Comparison of ENCODE assay signal across 10 cellular contexts in genomic region chr15:76163429-76164020, GRCh38.
DNase-seq lines count a peak whose midpoint lies in the region; TF ChIP-seq lines count a peak whose summit lies in the region.
"Had no signal": no experiment of that assay in that cellular context is flagged by ENCODE, and none has a peak within 500 bp of the region (broad histone marks: within the 10 kb centered on the region; RNA-seq: fewer than 3 reads in every experiment).

No MANE protein-coding gene starts in this region.

- no peak overlapping the region for H3K27ac ChIP-seq in cardiac muscle cell

- TF ChIP-seq CTCF in cardiac muscle cell (IDR thresholded peaks at IDR 0.05; ENCODE audit: low read depth, low read length) = no peak

- DNase-seq in EL = peak; percentile 49
- DNase-seq in RPMI7951 (ENCODE audit: low read depth) = peak; percentile 45
- peak; percentile 23 to 94 for DNase-seq in cardiac muscle cell (ENCODE audit: low read depth in 1 of 2, low spot score in 1 of 2)
- peak; percentile 93 for DNase-seq in posterior vena cava (ENCODE audit: low spot score)
- DNase-seq in activated naive CD4-positive, alpha-beta T cell treated with anti-CD3 and anti-CD28 coated beads for 36 hours = no peak
- DNase-seq in activated CD4-positive, alpha-beta T cell treated with anti-CD3 and anti-CD28 coated beads, Interleukin-2, amount 10 ng/mL, durations not matched to agents 7 days and 5 days = no peak
- no peak for DNase-seq in NK-92 treated with Interleukin-12 subunit alpha and Interleukin-12 subunit beta, amount 100 ng/mL, for 24 hours (lab: John Stamatoyannopoulos, UW)
- no peak for DNase-seq in stimulated activated CD8-positive, alpha-beta memory T cell treated with anti-CD3 and anti-CD28 coated beads, Interleukin-4, amount 100 ng/mL, for 48 hours
- DNase-seq: NCI-H146 had no signal

- POLR2A ChIA-PET in activated CD4-positive, alpha-beta T cell treated with anti-CD3 and anti-CD28 coated beads, Interleukin-2, amount 10 ng/mL, durations not matched to agents 7 days and 5 days (lab: Charles Lee) = no interaction called here

- no peak overlapping the region for H3K4me3 ChIP-seq in cardiac muscle cell

- H3K4me1 Mint-ChIP-seq in activated naive CD4-positive, alpha-beta T cell treated with anti-CD3 and anti-CD28 coated beads for 36 hours (ENCODE audit: low read depth) = no peaks in the 10 kb centered on the region
- no peaks in the 10 kb centered on the region for H3K4me1 Mint-ChIP-seq in activated CD4-positive, alpha-beta T cell treated with anti-CD3 and anti-CD28 coated beads, Interleukin-2, amount 10 ng/mL, durations not matched to agents 7 days and 5 days

- no peaks in the 10 kb centered on the region for H3K4me1 ChIP-seq in cardiac muscle cell (ENCODE audit: low read depth)

- H3K27me3 ChIP-seq in cardiac muscle cell = no peaks in the 10 kb centered on the region

- H3K9me3 Mint-ChIP-seq in activated naive CD4-positive, alpha-beta T cell treated with anti-CD3 and anti-CD28 coated beads for 36 hours = no peaks in the 10 kb centered on the region
- no peaks in the 10 kb centered on the region for H3K9me3 Mint-ChIP-seq in activated CD4-positive, alpha-beta T cell treated with anti-CD3 and anti-CD28 coated beads, Interleukin-2, amount 10 ng/mL, durations not matched to agents 7 days and 5 days
- H3K9me3 Mint-ChIP-seq: natural killer cell treated with Interleukin-12 subunit alpha and Interleukin-12 subunit beta and Interleukin-15 and Interleukin-18, amount 100 ng/mL, for 72 hours had no signal

- H3K27ac Mint-ChIP-seq in activated naive CD4-positive, alpha-beta T cell treated with anti-CD3 and anti-CD28 coated beads for 36 hours = no peak overlapping the region
- no peak overlapping the region for H3K27ac Mint-ChIP-seq in activated CD4-positive, alpha-beta T cell treated with anti-CD3 and anti-CD28 coated beads, Interleukin-2, amount 10 ng/mL, durations not matched to agents 7 days and 5 days
- H3K27ac Mint-ChIP-seq: natural killer cell treated with Interleukin-12 subunit alpha and Interleukin-12 subunit beta and Interleukin-15 and Interleukin-18, amount 100 ng/mL, for 72 hours had no signal

- H3K27me3 Mint-ChIP-seq in activated naive CD4-positive, alpha-beta T cell treated with anti-CD3 and anti-CD28 coated beads for 36 hours (ENCODE audit: low read depth) = no peaks in the 10 kb centered on the region
- no peaks in the 10 kb centered on the region for H3K27me3 Mint-ChIP-seq in activated CD4-positive, alpha-beta T cell treated with anti-CD3 and anti-CD28 coated beads, Interleukin-2, amount 10 ng/mL, durations not matched to agents 7 days and 5 days
- H3K27me3 Mint-ChIP-seq: natural killer cell treated with Interleukin-12 subunit alpha and Interleukin-12 subunit beta and Interleukin-15 and Interleukin-18, amount 100 ng/mL, for 72 hours had no signal

- H3K9me3 ChIP-seq in cardiac muscle cell (ENCODE audit: low read depth) = no peaks in the 10 kb centered on the region

- no peaks in the 10 kb centered on the region for H3K36me3 Mint-ChIP-seq in activated naive CD4-positive, alpha-beta T cell treated with anti-CD3 and anti-CD28 coated beads for 36 hours (ENCODE audit: low read depth)
- H3K36me3 Mint-ChIP-seq in activated CD4-positive, alpha-beta T cell treated with anti-CD3 and anti-CD28 coated beads, Interleukin-2, amount 10 ng/mL, durations not matched to agents 7 days and 5 days (ENCODE audit: low read depth) = no peaks in the 10 kb centered on the region
- H3K36me3 Mint-ChIP-seq: natural killer cell treated with Interleukin-12 subunit alpha and Interleukin-12 subunit beta and Interleukin-15 and Interleukin-18, amount 100 ng/mL, for 72 hours had no signal

- intact Hi-C loops in posterior vena cava (cut with DNase I) = no loop called here
- intact Hi-C loops in activated naive CD4-positive, alpha-beta T cell treated with anti-CD3 and anti-CD28 coated beads for 36 hours (cut with micrococcal nuclease) = no loop called here

- CTCF ChIA-PET in activated naive CD4-positive, alpha-beta T cell treated with anti-CD3 and anti-CD28 coated beads for 36 hours (lab: Charles Lee) = interaction anchor here (1.1 to 2.2 kb wide), 2 partner anchors 13 to 15 kb away, joined by 3 to 8 read pairs; no protein-coding TSS in a partner anchor
- CTCF ChIA-PET in activated CD4-positive, alpha-beta T cell treated with anti-CD3 and anti-CD28 coated beads, Interleukin-2, amount 10 ng/mL, durations not matched to agents 7 days and 5 days (lab: Charles Lee) = interaction anchor here (0.6 to 1.5 kb wide), 3 partner anchors 24 to 54 kb away, joined by 3 read pairs; no protein-coding TSS in a partner anchor

- no peaks in the 10 kb centered on the region for H3K36me3 ChIP-seq in cardiac muscle cell

- no peak overlapping the region for H3K4me3 Mint-ChIP-seq in activated naive CD4-positive, alpha-beta T cell treated with anti-CD3 and anti-CD28 coated beads for 36 hours
- H3K4me3 Mint-ChIP-seq in activated CD4-positive, alpha-beta T cell treated with anti-CD3 and anti-CD28 coated beads, Interleukin-2, amount 10 ng/mL, durations not matched to agents 7 days and 5 days = no peak overlapping the region
- H3K4me3 Mint-ChIP-seq: natural killer cell treated with Interleukin-12 subunit alpha and Interleukin-12 subunit beta and Interleukin-15 and Interleukin-18, amount 100 ng/mL, for 72 hours had no signal

Comparison
In these comparisons a context has a peak if more than half of its experiments do, and no peak if none do; other contexts are left out.
1. DNase-seq: peak in EL (single experiment), RPMI7951 (single experiment), cardiac muscle cell (2 of 2) and posterior vena cava (single experiment); none in activated naive CD4-positive, alpha-beta T cell treated with anti-CD3 and anti-CD28 coated beads for 36 hours (single experiment), activated CD4-positive, alpha-beta T cell treated with anti-CD3 and anti-CD28 coated beads, Interleukin-2, amount 10 ng/mL, durations not matched to agents 7 days and 5 days (single experiment), NK-92 treated with Interleukin-12 subunit alpha and Interleukin-12 subunit beta, amount 100 ng/mL, for 24 hours (single experiment) and stimulated activated CD8-positive, alpha-beta memory T cell treated with anti-CD3 and anti-CD28 coated beads, Interleukin-4, amount 100 ng/mL, for 48 hours (single experiment).